In the genomic region with DNA sequence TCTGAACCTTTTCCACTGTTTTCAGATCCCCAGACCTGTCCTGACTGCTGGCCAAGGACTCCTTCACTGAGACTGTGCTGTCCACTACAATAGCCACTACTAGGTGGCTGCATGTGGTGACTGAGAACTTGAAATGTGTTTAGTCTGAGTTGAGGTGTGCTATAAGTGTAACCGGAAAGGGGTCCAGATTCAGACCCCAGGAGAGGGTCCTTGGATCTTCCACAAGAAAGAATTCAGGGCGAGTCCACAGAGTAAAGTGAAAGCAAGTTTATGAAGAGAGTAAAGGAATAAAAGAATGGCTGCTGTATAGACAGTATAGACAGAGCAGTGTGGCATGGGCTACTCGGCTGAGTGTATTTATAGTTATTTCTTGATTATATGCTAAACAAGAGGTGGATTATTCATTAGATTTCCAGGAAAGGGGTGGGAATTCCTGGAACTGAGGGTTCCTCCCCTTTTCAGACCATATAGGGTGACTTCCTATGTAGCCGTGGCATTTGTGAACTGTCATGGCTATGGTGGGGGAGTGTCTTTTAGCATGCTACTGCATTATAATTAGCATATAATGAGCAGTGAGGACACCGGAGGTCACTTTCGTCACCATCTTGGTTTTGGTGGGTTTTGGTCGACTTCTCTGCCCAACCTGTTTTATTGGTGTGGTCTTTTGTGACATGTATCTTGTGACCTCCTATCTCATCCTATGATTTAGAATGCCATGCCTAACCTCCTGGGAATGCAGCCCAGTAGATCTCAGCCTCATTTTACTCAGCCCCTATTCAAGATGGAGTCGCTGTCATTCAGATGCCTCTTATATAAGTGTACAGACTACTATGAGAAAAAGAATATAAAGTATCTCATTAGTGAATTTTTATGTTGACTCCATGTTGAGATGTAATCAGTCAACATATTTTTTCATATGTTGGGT, we compare ENCODE assay signal across 8 cellular contexts.
DNase-seq lines count a peak whose midpoint lies in the region; ATAC-seq and TF ChIP-seq lines count a peak whose summit lies in the region.

No MANE protein-coding gene starts in this region.

- intact Hi-C loops in Right ventricle myocardium inferior (cut with DNase I), result no loop called here

- H3K27ac ChIP-seq in cardiac muscle cell (peak overlapping the region; percentile 89), VCaP (peak overlapping the region; percentile 77), iPS-20b (ENCODE audit: low read length) (no peak overlapping the region), tibial nerve (peak overlapping the region in 3 of 4 donors; percentile 5 to 81 (median 74))

- no peak for TF ChIP-seq EP300 in tibial nerve (IDR thresholded peaks at IDR 0.05)

- TF ChIP-seq POLR2A in tibial nerve (IDR thresholded peaks at IDR 0.05), result no peak

- 64 to 66% methylated on average over 8 of the region's 8 CpGs for WGBS in tibial nerve, 2 donors

- DNase-seq in cardiac muscle cell (ENCODE audit: low read depth in 1 of 2, low spot score in 1 of 2) (peak in 1 of 2 donors; percentile 52), Right ventricle myocardium inferior (ENCODE audit: missing footprints) (no peak), tibial nerve (ENCODE audit: low spot score in 2 of 2) (no peak), SIG-M5 treated with dmso at 0.1 percent for 504 hours (lab: John Stamatoyannopoulos, UW; ENCODE audit: unreplicated experiment) (no peak)

- peaks cover 59% of the 10 kb centered on the region for H3K4me1 ChIP-seq in cardiac muscle cell (ENCODE audit: low read depth)
- peaks cover 38% of the 10 kb centered on the region for H3K4me1 ChIP-seq in iPS-20b (ENCODE audit: insufficient read depth, low read length)
- H3K4me1 ChIP-seq in tibial nerve, result peaks cover 0 to 95% (median 75%) of the 10 kb centered on the region in 4 donors

- H3K27me3 ChIP-seq in cardiac muscle cell (no peaks in the 10 kb centered on the region), iPS-20b (ENCODE audit: insufficient read depth, low read length) (no peaks in the 10 kb centered on the region), tibial nerve (no peaks in the 10 kb centered on the region)

- H3K36me3 ChIP-seq in cardiac muscle cell, result no peaks in the 10 kb centered on the region
- H3K36me3 ChIP-seq in iPS-20b (ENCODE audit: insufficient read depth, low read depth, low read length), result no peaks in the 10 kb centered on the region
- H3K36me3 ChIP-seq in tibial nerve, result no peaks in the 10 kb centered on the region

- H3K9me3 ChIP-seq in cardiac muscle cell (ENCODE audit: low read depth), result no peaks in the 10 kb centered on the region
- no peaks in the 10 kb centered on the region for H3K9me3 ChIP-seq in iPS-20b (ENCODE audit: insufficient read depth, low read depth, low read length)
- H3K9me3 ChIP-seq in tibial nerve, result no peaks in the 10 kb centered on the region

- no peak for TF ChIP-seq CTCF in cardiac muscle cell (IDR thresholded peaks at IDR 0.05; ENCODE audit: low read depth, low read length)
- TF ChIP-seq CTCF in VCaP (conservative IDR thresholded peaks at IDR 0.05), result no peak
- no peak for TF ChIP-seq CTCF in tibial nerve (IDR thresholded peaks at IDR 0.05)

- no peak overlapping the region for H3K4me3 ChIP-seq in cardiac muscle cell
- no peak overlapping the region for H3K4me3 ChIP-seq in iPS-20b (ENCODE audit: low read length)
- no peak overlapping the region for H3K4me3 ChIP-seq in tibial nerve

- H3K9ac ChIP-seq in iPS-20b (ENCODE audit: low read depth, low read length), result 0 out of 2 replicates have a peak overlapping the region, but pooled peaks have one; percentile 28

- ATAC-seq in Right ventricle myocardium inferior (no peak), HG03095 (IDR thresholded peaks at IDR 0.05; ENCODE audit: unreplicated experiment) (no peak), HG03521 (IDR thresholded peaks at IDR 0.05; ENCODE audit: unreplicated experiment) (no peak)
